ENCODE assay signal across 17 cellular contexts in the genomic region with DNA sequence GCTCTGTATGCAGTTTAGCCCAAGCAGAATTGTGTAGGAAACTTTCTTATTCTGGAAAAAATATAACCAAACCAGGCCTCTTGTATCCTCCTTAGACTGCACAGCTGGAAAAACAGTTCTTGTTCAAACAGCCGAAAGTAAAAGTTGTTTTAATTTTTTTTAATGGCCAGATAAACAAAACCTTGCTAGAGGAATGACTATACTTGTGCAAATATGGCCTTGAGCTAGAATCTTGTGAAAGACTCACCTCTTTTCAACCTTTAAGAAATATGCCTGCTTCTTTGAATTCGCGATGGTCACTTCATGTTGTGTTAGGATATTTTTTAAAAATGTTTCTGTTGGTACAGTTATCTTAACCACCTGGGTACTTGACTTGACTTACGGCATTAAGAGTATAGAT.
"Had no signal": no experiment of that assay in that cellular context is flagged by ENCODE, and none has a peak within 500 bp of the region (broad histone marks: within the 10 kb centered on the region; RNA-seq: fewer than 3 reads in every experiment).

No MANE protein-coding gene starts in this region.

- H3K4me3 ChIP-seq: dorsolateral prefrontal cortex, psoas muscle, testis had no signal

- H3K9me3 ChIP-seq: psoas muscle, testis had no signal

- H3K9me3 Mint-ChIP-seq: activated naive CD4-positive, alpha-beta T cell treated with anti-CD3 and anti-CD28 coated beads for 36 hours; natural killer cell; stimulated activated naive CD8-positive, alpha-beta T cell treated with anti-CD3 and anti-CD28 coated beads, Interleukin-15, Interleukin-2, amounts not matched to agents 100 ng/mL and 50 ng/mL, for 24 hours had no signal

- DNase-seq: activated CD4-positive, alpha-beta T cell treated with anti-CD3 and anti-CD28 coated beads for 1 hour; activated CD8-positive, alpha-beta memory T cell treated with anti-CD3 and anti-CD28 coated beads, Interleukin-2, amount 50 U/mL, for 48 hours; activated CD8-positive, alpha-beta T cell treated with anti-CD3 and anti-CD28 coated beads, Interleukin-2, amount 10 ng/mL, durations not matched to agents 7 days and 5 days; activated naive CD4-positive, alpha-beta T cell treated with anti-CD3 and anti-CD28 coated beads for 36 hours; cerebellar nuclear complex; dorsolateral prefrontal cortex; foreskin melanocyte; head of caudate nucleus; left colon; natural killer cell; nucleus accumbens; psoas muscle; stimulated activated CD4-positive, alpha-beta T cell treated with anti-CD3 and anti-CD28 coated beads, Interleukin-15, amount 100 ng/mL, for 24 hours; stimulated activated CD4-positive, alpha-beta T cell treated with anti-CD3 and anti-CD28 coated beads, Interleukin-4, amount 100 ng/mL, for 24 hours; testis had no signal

- H3K27ac Mint-ChIP-seq: activated CD8-positive, alpha-beta T cell treated with anti-CD3 and anti-CD28 coated beads, Interleukin-2, amount 10 ng/mL, durations not matched to agents 7 days and 5 days; activated naive CD4-positive, alpha-beta T cell treated with anti-CD3 and anti-CD28 coated beads for 36 hours; natural killer cell; stimulated activated naive CD8-positive, alpha-beta T cell treated with anti-CD3 and anti-CD28 coated beads, Interleukin-15, Interleukin-2, amounts not matched to agents 100 ng/mL and 50 ng/mL, for 24 hours had no signal

- ATAC-seq: activated CD8-positive, alpha-beta T cell treated with anti-CD3 and anti-CD28 coated beads, Interleukin-2, amount 10 ng/mL, durations not matched to agents 7 days and 5 days; left colon; natural killer cell; psoas muscle had no signal

- FAIRE-seq: urothelium cell line had no signal

- H3K4me1 Mint-ChIP-seq: natural killer cell had no signal

- H3K4me3 Mint-ChIP-seq: activated CD8-positive, alpha-beta T cell treated with anti-CD3 and anti-CD28 coated beads, Interleukin-2, amount 10 ng/mL, durations not matched to agents 7 days and 5 days; activated naive CD4-positive, alpha-beta T cell treated with anti-CD3 and anti-CD28 coated beads for 36 hours; natural killer cell; stimulated activated naive CD8-positive, alpha-beta T cell treated with anti-CD3 and anti-CD28 coated beads, Interleukin-15, Interleukin-2, amounts not matched to agents 100 ng/mL and 50 ng/mL, for 24 hours had no signal

- H3K27me3 ChIP-seq: testis had no signal

- H3K4me1 ChIP-seq: psoas muscle had no signal

- H3K27ac ChIP-seq: dorsolateral prefrontal cortex, psoas muscle had no signal

- H3K36me3 Mint-ChIP-seq: natural killer cell had no signal
